13 cellular contexts compared by ENCODE assay signal in the genomic region with DNA sequence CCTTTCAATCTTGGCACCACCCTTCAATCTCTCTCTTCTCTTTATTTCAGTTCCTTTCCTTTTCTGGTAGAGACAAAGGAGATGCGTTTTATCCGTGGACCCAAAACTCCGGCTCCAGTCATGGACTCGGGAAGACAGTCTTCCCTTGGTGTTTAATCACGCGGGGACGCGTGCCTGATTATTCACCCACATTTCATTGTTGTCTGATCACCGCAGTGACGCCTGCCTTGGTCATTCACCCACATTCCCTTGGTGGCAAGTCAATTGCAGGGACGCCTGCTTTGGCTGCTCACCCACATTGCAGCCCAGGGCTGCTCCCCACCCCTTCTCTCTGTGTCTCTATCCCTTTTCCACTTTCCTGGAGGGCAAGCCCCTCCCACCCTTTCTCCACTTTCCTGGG. TPM values are rescaled to one million over a fixed set of nuclear protein-coding genes. Genes with fewer than 3 reads are reported as not detected.
DNase-seq lines count a peak whose midpoint lies in the region; ATAC-seq, FAIRE-seq and TF ChIP-seq lines count a peak whose summit lies in the region.
"Not testable (repeated sequence)": the region's sequence is repeated elsewhere in the genome, so short reads cannot be mapped to it uniquely, and the experiment has no call there.
"Had no signal": no experiment of that assay in that cellular context is flagged by ENCODE, and none has a peak within 500 bp of the region (broad histone marks: within the 10 kb centered on the region; RNA-seq: fewer than 3 reads in every experiment).

No MANE protein-coding gene starts in this region.

- not testable (repeated sequence) for H4K5ac ChIP-seq in H1 (ENCODE audit: insufficient read length, low read depth, low read length)

- in situ Hi-C loops in GM23248 (cut with MboI), result not testable (repeated sequence)

- CTCF ChIA-PET in H1 (lab: Charles Lee; ENCODE audit: partially characterized antibody), result not testable (repeated sequence)

- H3K23me2 ChIP-seq in H1 (ENCODE audit: low read depth, low read length), result not testable (repeated sequence)

- peak overlapping the region; percentile 76 for H3K27ac Mint-ChIP-seq in activated T-helper 17 cell treated with anti-CD3 and anti-CD28 coated beads, Interleukin-2, amount 50 U/mL, for 72 hours

- H3K4me3 Mint-ChIP-seq in activated T-helper 17 cell treated with anti-CD3 and anti-CD28 coated beads, Interleukin-2, amount 50 U/mL, for 72 hours, result peak overlapping the region; percentile 3

- not testable (repeated sequence) for H4K20me1 ChIP-seq in GM23248 (ENCODE audit: insufficient read depth); H1 (replicated peaks in 1 of 2; ENCODE audit: control insufficient read depth in 1 of 2, insufficient read depth in 2 of 2, low read length in 2 of 2)

- not testable (repeated sequence) for H2AFZ ChIP-seq in GM23248; H1 (ENCODE audit: low read length)

- POLR2A ChIA-PET in H1 (lab: Charles Lee; ENCODE audit: partially characterized antibody), result interaction anchor here (1.5 kb wide), 1 partner anchor 8 kb away, joined by 3 read pairs; no protein-coding TSS in a partner anchor

- H2BK5ac ChIP-seq in H1 (ENCODE audit: low read depth, low read length), result not testable (repeated sequence)

- H3K79me2 ChIP-seq in GM23248 (ENCODE audit: insufficient read depth); H1 (ENCODE audit: control insufficient read depth in 1 of 2, insufficient read depth in 2 of 2, low read length in 2 of 2): not testable (repeated sequence)

- H3K14ac ChIP-seq in H1 (ENCODE audit: insufficient read length), result not testable (repeated sequence)

- TF ChIP-seq CTCF in H1 (IDR thresholded peaks at IDR 0.05; ENCODE audit: control extremely low read depth in 1 of 3, insufficient read depth in 1 of 3, low read depth in 1 of 3, low read length in 3 of 3), result not testable (repeated sequence)

- H3K4me1 ChIP-seq in GM23248 (ENCODE audit: insufficient read depth); skeletal muscle satellite cell (ENCODE audit: control insufficient read depth, insufficient read depth, low read length): not testable (repeated sequence)
- peaks cover 1 to 13% (median 5%) of the 10 kb centered on the region in 4 experiments for H3K4me1 ChIP-seq in H1 (replicated peaks in 1 of 4; ENCODE audit: control insufficient read depth in 3 of 4, insufficient read depth in 4 of 4, low read length in 3 of 4)

- DNase-seq in GM23248, result peak; percentile 82
- peak; percentile 65 for DNase-seq in LHCN-M2 (ENCODE audit: low read depth)
- DNase-seq in SW480 (ENCODE audit: low spot score), result peak; percentile 47
- not testable (repeated sequence) for DNase-seq in H1 (ENCODE audit: low read depth in 1 of 2, low spot score in 2 of 2)
- peak; percentile 20 for DNase-seq in kidney tubule cell (ENCODE audit: low spot score)

- not testable (repeated sequence) for H3K9ac ChIP-seq in GM23248; skeletal muscle satellite cell (ENCODE audit: low read depth, low read length)
- peak overlapping the region in 1 of 4 experiments; percentile 40; a peak in 2 of 7 replicates for H3K9ac ChIP-seq in H1 (replicated peaks in 1 of 4; ENCODE audit: extremely low read depth in 1 of 4, low read depth in 3 of 4, low read length in 3 of 4)

- H3K56ac ChIP-seq in H1 (replicated peaks; ENCODE audit: insufficient read length, low read depth, low read length), result not testable (repeated sequence)

- H2BK12ac ChIP-seq in H1 (ENCODE audit: low read depth, low read length), result not testable (repeated sequence)

- H3K27ac ChIP-seq in GM23248, result 0 out of 2 replicates have a peak overlapping the region, but pooled peaks have one; percentile 18
- H3K27ac ChIP-seq in H1 (ENCODE audit: low read depth, low read length), result not testable (repeated sequence)

- H3K27me3 ChIP-seq in GM23248 (replicated peaks; ENCODE audit: insufficient read depth); H1 (replicated peaks in 1 of 4; ENCODE audit: control insufficient read depth in 3 of 4, extremely low read depth in 1 of 4, insufficient read depth in 3 of 4, low read length in 3 of 4): not testable (repeated sequence)
- peaks cover 18% of the 10 kb centered on the region for H3K27me3 ChIP-seq in skeletal muscle satellite cell (ENCODE audit: control insufficient read depth, insufficient read depth, low read length)

- not testable (repeated sequence) for H4K8ac ChIP-seq in H1 (ENCODE audit: extremely low read depth, insufficient read depth, low read length)

- TF ChIP-seq EP300 in H1 (IDR thresholded peaks at IDR 0.05; ENCODE audit: borderline replicate concordance in 1 of 2, low read depth in 2 of 2, low read length in 2 of 2), result not testable (repeated sequence)

- not testable (repeated sequence) for H3K9me2 ChIP-seq in GM23248 (ENCODE audit: insufficient read depth)

- H3K4me2 ChIP-seq in GM23248 (ENCODE audit: unreplicated experiment), result peak overlapping the region; percentile 44
- peak overlapping the region; percentile 41 to 59; a peak in 2 of 4 replicates for H3K4me2 ChIP-seq in H1 (ENCODE audit: insufficient read depth in 1 of 2, low read depth in 2 of 2, low read length in 2 of 2)
- peak overlapping the region; percentile 50 for H3K4me2 ChIP-seq in skeletal muscle satellite cell (ENCODE audit: low read length)

- H3K23ac ChIP-seq in H1 (ENCODE audit: insufficient read length), result not testable (repeated sequence)

- H3K4me3 ChIP-seq in GM23248; skeletal muscle satellite cell (ENCODE audit: low read length): not testable (repeated sequence)
- H3K4me3 ChIP-seq in H1 (ENCODE audit: extremely low read depth in 1 of 4, insufficient read depth in 2 of 4, low read depth in 3 of 4, low read length in 4 of 4), result peak overlapping the region in 2 of 4 experiments; percentile 18 to 31; a peak in 4 of 8 replicates

- not testable (repeated sequence) for H2BK15ac ChIP-seq in H1 (ENCODE audit: low read length)

- not testable (repeated sequence) for H2BK120ac ChIP-seq in H1 (replicated peaks; ENCODE audit: low read depth, low read length)

- H2BK20ac ChIP-seq in H1 (ENCODE audit: low read length), result 0 out of 2 replicates have a peak overlapping the region, but pooled peaks have one; percentile 72

- peaks cover 25% of the 10 kb centered on the region for H3K27me3 Mint-ChIP-seq in activated T-helper 17 cell treated with anti-CD3 and anti-CD28 coated beads, Interleukin-2, amount 50 U/mL, for 72 hours

- not testable (repeated sequence) for TF ChIP-seq POLR2A in H1 (IDR thresholded peaks at IDR 0.05; ENCODE audit: control extremely low read depth in 1 of 2, low read depth in 2 of 2, low read length in 2 of 2)

- H4K91ac ChIP-seq in H1 (replicated peaks; ENCODE audit: insufficient read length, low read length), result not testable (repeated sequence)

- H3K36me3 Mint-ChIP-seq in activated T-helper 17 cell treated with anti-CD3 and anti-CD28 coated beads, Interleukin-2, amount 50 U/mL, for 72 hours (ENCODE audit: low read depth), result not testable (repeated sequence)

- ATAC-seq in activated T-helper 17 cell treated with anti-CD3 and anti-CD28 coated beads, Interleukin-2, amount 50 U/mL, for 72 hours (replicated peaks), result not testable (repeated sequence)

- H2AK5ac ChIP-seq in H1 (ENCODE audit: low read depth, low read length), result peak overlapping the region; percentile 39; the same call in 1 of the 2 replicates

- H3K79me1 ChIP-seq in H1 (ENCODE audit: low read depth, low read length), result not testable (repeated sequence)

- peak overlapping the region; percentile 48 for H3K18ac ChIP-seq in H1 (ENCODE audit: extremely low read depth, low read length)

- H3K4ac ChIP-seq in H1 (replicated peaks; ENCODE audit: insufficient read length, low read depth, low read length), result not testable (repeated sequence)

- peaks cover 23% of the 10 kb centered on the region for H3K4me1 Mint-ChIP-seq in activated T-helper 17 cell treated with anti-CD3 and anti-CD28 coated beads, Interleukin-2, amount 50 U/mL, for 72 hours

- H3F3A ChIP-seq in GM23248 (ENCODE audit: insufficient read depth), result peaks cover 12% of the 10 kb centered on the region

- not testable (repeated sequence) for TF ChIP-seq RAD21 in H1 (IDR thresholded peaks at IDR 0.05 in 1 of 2, conservative IDR thresholded peaks at IDR 0.05 in 1 of 2; ENCODE audit: low read depth in 2 of 2, low read length in 2 of 2)

- not testable (repeated sequence) for H3K36me3 ChIP-seq in GM23248 (ENCODE audit: low read depth); skeletal muscle satellite cell (ENCODE audit: insufficient read depth, low read length)
- peaks cover 0 to 12% (median 4%) of the 10 kb centered on the region in 4 experiments; a peak in 3 of 8 replicates for H3K36me3 ChIP-seq in H1 (ENCODE audit: control insufficient read depth in 2 of 4, insufficient read depth in 4 of 4, low read length in 3 of 4)

- not testable (repeated sequence) for FAIRE-seq in H1 (lab: Jason Lieb, UNC)

- H3K9me3 Mint-ChIP-seq in activated T-helper 17 cell treated with anti-CD3 and anti-CD28 coated beads, Interleukin-2, amount 50 U/mL, for 72 hours, result not testable (repeated sequence)

- H3K9me3 ChIP-seq in GM23248 (ENCODE audit: low read depth); H1 (ENCODE audit: insufficient read depth in 2 of 2, low read depth in 1 of 2, low read length in 1 of 2); skeletal muscle satellite cell (replicated peaks; ENCODE audit: low read length): not testable (repeated sequence)

- WGBS in GM23248 (ENCODE audit: low coverage in 1 of 2, low lambda C conversion rate in 2 of 2, missing lambda C conversion rate in 2 of 2), 2 experiments, result 41 to 45% methylated on average over 11 of the region's 11 CpGs
- 82% methylated on average over 11 of the region's 11 CpGs; no CpG with 5 or more reads in 1 of the 2 experiments for WGBS in H1 (ENCODE audit: extremely low coverage in 1 of 2, insufficient coverage in 1 of 2, insufficient read length in 1 of 2, insufficient replicate concordance in 2 of 2, low coverage in 1 of 2, low lambda C conversion rate in 2 of 2, missing lambda C conversion rate in 1 of 2), 2 experiments

RNA-seq across cellular contexts. Expression of a gene that starts 7.5 kb away (rescaled TPM):
- not detected in 2 replicates for total RNA-seq in GM23248 (2014; rRNA removed; shearing (Covaris generic))
- 2.2 and 2.3 TPM in 2 replicates for polyA plus RNA-seq in GM23248 (2016; fragmentation: Nextera tagmentation; extraction: Ambion mirVana)
- total RNA-seq in LHCN-M2 (2014; rRNA removed), result 3.9 TPM in 1 of 2 replicates, not detected in the other
- polyA plus RNA-seq in LHCN-M2 (2012), result 3.5 TPM
- not detected for total RNA-seq in activated T-helper 17 cell treated with anti-CD3 and anti-CD28 coated beads, Interleukin-2, amount 50 U/mL, for 72 hours
- 14.8 and 14.9 TPM in 2 replicates for total RNA-seq in H1 (2021; fragmentation: NEBNext Ultra II Directional; extraction: Animal tissue kit (Norgen Biotek cat#: 25700))
- polyA plus RNA-seq in H1 (2011; rRNA removed), result 5.4 and 8.7 TPM in 2 replicates
- polyA plus RNA-seq in H1 (2011; cell fraction: cytosol; rRNA removed), result 4.8 TPM
- polyA plus RNA-seq in H1 (2011; cell fraction: nucleus; rRNA removed), result 9.3 TPM
- polyA plus RNA-seq in H1 (2012, experiment 1 of 2), result 14.6 to 19.9 TPM (median 17.0 TPM) in 4 replicates
- 44.7 TPM for polyA plus RNA-seq in H1 (2012, experiment 2 of 2)
- polyA plus RNA-seq in H1 (2013, experiment 1 of 2), result 70.5 TPM
- 86.8 TPM for polyA plus RNA-seq in H1 (2013, experiment 2 of 2)
- polyA minus RNA-seq in H1 (2011; rRNA and poly(A)+ RNA removed), result 3.2 and 3.3 TPM in 2 replicates
- 7.8 TPM for polyA minus RNA-seq in H1 (2011; cell fraction: cytosol; rRNA and poly(A)+ RNA removed)
- polyA minus RNA-seq in H1 (2011; cell fraction: nucleus; rRNA and poly(A)+ RNA removed), result 1.6 TPM
- 0.51 TPM in 1 of 2 replicates, not detected in the other for total RNA-seq in skeletal muscle satellite cell (2012; rRNA removed)
- total RNA-seq: Calu3; CD4-positive, alpha-beta T cell; GM12878; MCF 10A had no signal
- polyA plus RNA-seq: AG04450, GM12878 had no signal

RNA-seq across cellular contexts. Expression of a gene that starts 34.1 kb away (rescaled TPM):
- total RNA-seq in GM23248 (2014; rRNA removed; shearing (Covaris generic)), result not detected in 2 replicates
- polyA plus RNA-seq in GM23248 (2016; fragmentation: Nextera tagmentation; extraction: Ambion mirVana) (not detected in 2 replicates), H1 (2011; rRNA removed) (not detected in 2 replicates)
- total RNA-seq in LHCN-M2 (2014; rRNA removed), result not detected in 2 replicates
- not detected for polyA plus RNA-seq in LHCN-M2 (2012)
- total RNA-seq in activated T-helper 17 cell treated with anti-CD3 and anti-CD28 coated beads, Interleukin-2, amount 50 U/mL, for 72 hours, result not detected
- not detected in 2 replicates for total RNA-seq in H1 (2021; fragmentation: NEBNext Ultra II Directional; extraction: Animal tissue kit (Norgen Biotek cat#: 25700))
- polyA plus RNA-seq in H1 (2011; cell fraction: cytosol; rRNA removed), result not detected
- not detected for polyA plus RNA-seq in H1 (2011; cell fraction: nucleus; rRNA removed)
- not detected in 4 replicates for polyA plus RNA-seq in H1 (2012, experiment 1 of 2)
- polyA plus RNA-seq in H1 (2012, experiment 2 of 2), result not detected
- not detected for polyA plus RNA-seq in H1 (2013, experiment 1 of 2)
- not detected for polyA plus RNA-seq in H1 (2013, experiment 2 of 2)
- not detected in 2 replicates for polyA minus RNA-seq in H1 (2011; rRNA and poly(A)+ RNA removed)
- polyA minus RNA-seq in H1 (2011; cell fraction: cytosol; rRNA and poly(A)+ RNA removed), result not detected
- polyA minus RNA-seq in H1 (2011; cell fraction: nucleus; rRNA and poly(A)+ RNA removed), result not detected
- not detected in 2 replicates for total RNA-seq in skeletal muscle satellite cell (2012; rRNA removed)
- total RNA-seq: CD4-positive, alpha-beta T cell; GM12878; MCF 10A; NCI-H460 had no signal
- polyA plus RNA-seq: AG04450, GM12878 had no signal

RNA-seq across cellular contexts. Expression of a gene that starts 40.8 kb away (rescaled TPM):
- total RNA-seq in GM23248 (2014; rRNA removed; shearing (Covaris generic)), result 12.8 and 13.6 TPM in 2 replicates
- polyA plus RNA-seq in GM23248 (2016; fragmentation: Nextera tagmentation; extraction: Ambion mirVana) (6.1 and 6.2 TPM in 2 replicates), H1 (2011; rRNA removed) (49.8 and 51.8 TPM in 2 replicates)
- total RNA-seq in LHCN-M2 (2014; rRNA removed), result 21.0 and 22.4 TPM in 2 replicates
- 6.7 TPM for polyA plus RNA-seq in LHCN-M2 (2012)
- 10 to 100 TPM in 1 of 2 donors, 1 to 10 TPM in 1; 9.8 to 13.0 TPM for total RNA-seq in activated T-helper 17 cell treated with anti-CD3 and anti-CD28 coated beads, Interleukin-2, amount 50 U/mL, for 72 hours
- total RNA-seq in H1 (2021; fragmentation: NEBNext Ultra II Directional; extraction: Animal tissue kit (Norgen Biotek cat#: 25700)), result 93.0 and 108 TPM in 2 replicates
- 46.9 TPM for polyA plus RNA-seq in H1 (2011; cell fraction: cytosol; rRNA removed)
- 82.4 TPM for polyA plus RNA-seq in H1 (2011; cell fraction: nucleus; rRNA removed)
- polyA plus RNA-seq in H1 (2012, experiment 1 of 2), result 45.1 to 56.3 TPM (median 52.4 TPM) in 4 replicates
- polyA plus RNA-seq in H1 (2012, experiment 2 of 2), result 7.2 TPM
- polyA plus RNA-seq in H1 (2013, experiment 1 of 2), result 39.9 TPM
- 36.5 TPM for polyA plus RNA-seq in H1 (2013, experiment 2 of 2)
- polyA minus RNA-seq in H1 (2011; rRNA and poly(A)+ RNA removed), result 114 and 116 TPM in 2 replicates
- 59.2 TPM for polyA minus RNA-seq in H1 (2011; cell fraction: cytosol; rRNA and poly(A)+ RNA removed)
- 67.7 TPM for polyA minus RNA-seq in H1 (2011; cell fraction: nucleus; rRNA and poly(A)+ RNA removed)
- 14.2 and 18.8 TPM in 2 replicates for total RNA-seq in skeletal muscle satellite cell (2012; rRNA removed)
